1 cellular context compared by ENCODE assay signal in genomic region chr13:20567881-20568528, GRCh38.
TF ChIP-seq lines count a peak whose summit lies in the region.

No MANE protein-coding gene starts in this region.

TF ChIP-seq in GM12878, 131 proteins besides CTCF, POLR2A, EP300 and RAD21:
- no peak for TF ChIP-seq WRNIP1 (IDR thresholded peaks at IDR 0.05; ENCODE audit: borderline replicate concordance, low read depth, low read length)
- no peak for TF ChIP-seq POLR2AphosphoS2 (IDR thresholded peaks at IDR 0.05; ENCODE audit: low read depth, low read length)
- no peak for TF ChIP-seq RCOR1 (conservative IDR thresholded peaks at IDR 0.05; ENCODE audit: low read depth, low read length)
- TF ChIP-seq NR2C2 (IDR thresholded peaks at IDR 0.05; ENCODE audit: borderline replicate concordance, control insufficient read depth, insufficient read length, low read depth) = no peak
- no peak for TF ChIP-seq RELA (IDR thresholded peaks at IDR 0.05; ENCODE audit: borderline replicate concordance, partially characterized antibody)
- TF ChIP-seq, protein P1, sequence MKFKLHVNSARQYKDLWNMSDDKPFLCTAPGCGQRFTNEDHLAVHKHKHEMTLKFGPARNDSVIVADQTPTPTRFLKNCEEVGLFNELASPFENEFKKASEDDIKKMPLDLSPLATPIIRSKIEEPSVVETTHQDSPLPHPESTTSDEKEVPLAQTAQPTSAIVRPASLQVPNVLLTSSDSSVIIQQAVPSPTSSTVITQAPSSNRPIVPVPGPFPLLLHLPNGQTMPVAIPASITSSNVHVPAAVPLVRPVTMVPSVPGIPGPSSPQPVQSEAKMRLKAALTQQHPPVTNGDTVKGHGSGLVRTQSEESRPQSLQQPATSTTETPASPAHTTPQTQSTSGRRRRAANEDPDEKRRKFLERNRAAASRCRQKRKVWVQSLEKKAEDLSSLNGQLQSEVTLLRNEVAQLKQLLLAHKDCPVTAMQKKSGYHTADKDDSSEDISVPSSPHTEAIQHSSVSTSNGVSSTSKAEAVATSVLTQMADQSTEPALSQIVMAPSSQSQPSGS (IDR thresholded peaks at IDR 0.05; ENCODE audit: low read length) = no peak
- TF ChIP-seq CBX5 (IDR thresholded peaks at IDR 0.05; ENCODE audit: low read depth) = no peak
- TF ChIP-seq BCL11A (IDR thresholded peaks at IDR 0.05; ENCODE audit: low read depth, low read length) = no peak
- TF ChIP-seq RAD51 (IDR thresholded peaks at IDR 0.05) = no peak
TF ChIP-seq in GM12878: peak in this region for 0.
